ENCODE assay signal across 8 cellular contexts in the genomic region with DNA sequence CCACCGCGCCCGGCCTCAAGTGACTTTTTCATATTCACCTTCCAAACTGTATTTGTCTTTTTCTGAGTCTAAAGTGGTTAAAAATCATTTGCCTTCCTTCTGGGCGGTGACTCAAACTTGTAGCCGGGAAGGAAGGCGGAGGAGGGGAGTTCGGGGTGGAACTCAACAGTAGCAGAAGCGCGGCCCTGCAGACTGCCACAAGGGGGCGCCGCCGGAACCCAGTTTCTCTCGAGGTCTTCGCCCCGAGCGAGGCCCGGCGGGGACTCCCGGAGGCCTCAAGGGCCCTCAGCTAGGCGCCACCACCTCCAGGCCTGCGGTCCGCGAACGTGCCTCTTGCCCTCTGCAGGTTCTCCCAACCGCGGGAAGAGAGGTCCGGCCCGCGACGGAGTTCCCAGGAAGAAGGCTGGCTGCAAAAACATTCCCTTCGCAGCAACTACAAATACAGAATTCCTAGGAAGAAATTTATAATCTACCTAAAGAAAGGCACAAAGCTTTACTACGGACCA. TPM values are rescaled to one million over a fixed set of nuclear protein-coding genes. Genes with fewer than 3 reads are reported as not detected.
DNase-seq lines count a peak whose midpoint lies in the region; ATAC-seq, FAIRE-seq and TF ChIP-seq lines count a peak whose summit lies in the region.

No MANE protein-coding gene starts in this region.

- TF ChIP-seq CTCF in A549 (IDR thresholded peaks at IDR 0.05): peak; percentile 87
- TF ChIP-seq CTCF in activated CD8-positive, alpha-beta T cell treated with anti-CD3 and anti-CD28 coated beads for 36 hours (IDR thresholded peaks at IDR 0.05): peak; percentile 96

- FAIRE-seq in A549 (lab: Jason Lieb, UNC): no peak

- peak; percentile 49 to 65 for TF ChIP-seq RAD21 in A549 (conservative IDR thresholded peaks at IDR 0.05 in 1 of 2, IDR thresholded peaks at IDR 0.05 in 1 of 2)

- DNase-seq in A549 (ENCODE audit: low read depth in 1 of 2, low spot score in 1 of 2): peak; percentile 76 to 83
- DNase-seq in NCI-H748 treated with DMSO at 0.1 percent for 48 hours (lab: John Stamatoyannopoulos, UW): peak; percentile 18
- DNase-seq in activated CD8-positive, alpha-beta T cell treated with anti-CD3 and anti-CD28 coated beads for 36 hours: peak; percentile 97
- peak; percentile 80 for DNase-seq in effector CD8-positive, alpha-beta T cell (lab: John Stamatoyannopoulos, UW)
- DNase-seq in mesenteric fat pad (ENCODE audit: low spot score): peak; percentile 95
- DNase-seq in stimulated activated CD8-positive, alpha-beta memory T cell treated with anti-CD3 and anti-CD28 coated beads, Interleukin-15, amount 100 ng/mL, for 4 hours (ENCODE audit: low read depth in 2 of 2): peak; percentile 77 to 82

- WGBS in A549 (ENCODE audit: missing lambda C conversion rate): 7% methylated on average over 32 of the region's 32 CpGs

- peak overlapping the region in 1 of 2 experiments; percentile 48; a peak in 1 of 6 replicates for H3K27ac ChIP-seq in A549

- peak; percentile 94 to 96 for ATAC-seq in A549
- peak; percentile 56 for ATAC-seq in GM18499 (IDR thresholded peaks at IDR 0.05; ENCODE audit: insufficient read depth, unreplicated experiment)
- ATAC-seq in HG02938 (IDR thresholded peaks at IDR 0.05; ENCODE audit: unreplicated experiment): peak; percentile 58
- ATAC-seq in activated CD8-positive, alpha-beta T cell treated with anti-CD3 and anti-CD28 coated beads for 36 hours: peak; percentile 97

- intact Hi-C loops in activated CD8-positive, alpha-beta T cell treated with anti-CD3 and anti-CD28 coated beads for 36 hours (cut with micrococcal nuclease): loop anchor here (5.0 kb wide), 1 partner anchor 139 kb away; no protein-coding TSS in a partner anchor

- H3K4me2 ChIP-seq in A549: peak overlapping the region; percentile 67

- POLR2A ChIA-PET in A549 (lab: Yijun Ruan, JAX): no interaction called here
- POLR2A ChIA-PET in activated CD8-positive, alpha-beta T cell treated with anti-CD3 and anti-CD28 coated beads for 36 hours (lab: Charles Lee): interaction anchor here (1.4 kb wide), 1 partner anchor 15 kb away, joined by 3 read pairs; no protein-coding TSS in a partner anchor

- peaks cover 5% of the 10 kb centered on the region; the same call in 1 of the 3 replicates for H3K9me3 ChIP-seq in A549

- CTCF ChIA-PET in A549 (lab: Yijun Ruan, JAX): interaction anchor here (0.6 to 4.5 kb wide), 29 partner anchors 8 to 160 kb away, joined by 3 to 30 read pairs (median 5); a partner anchor contains a TSS
- CTCF ChIA-PET in activated CD8-positive, alpha-beta T cell treated with anti-CD3 and anti-CD28 coated beads for 36 hours (lab: Charles Lee): interaction anchor here (0.6 to 5.3 kb wide), 44 partner anchors 8 to 222 kb away, joined by 3 to 49 read pairs (median 6); a partner anchor contains a TSS

- H3K4me1 ChIP-seq in A549: no peaks in the 10 kb centered on the region; the same call in 2 of the 3 replicates

- peaks cover 21% of the 10 kb centered on the region for H3K27me3 Mint-ChIP-seq in activated CD8-positive, alpha-beta T cell treated with anti-CD3 and anti-CD28 coated beads for 36 hours

- no peak overlapping the region for H3K4me3 Mint-ChIP-seq in activated CD8-positive, alpha-beta T cell treated with anti-CD3 and anti-CD28 coated beads for 36 hours

- peaks cover 10% of the 10 kb centered on the region for H3K4me1 Mint-ChIP-seq in activated CD8-positive, alpha-beta T cell treated with anti-CD3 and anti-CD28 coated beads for 36 hours (ENCODE audit: low read depth)

- no peak overlapping the region for H3K27ac Mint-ChIP-seq in activated CD8-positive, alpha-beta T cell treated with anti-CD3 and anti-CD28 coated beads for 36 hours

- TF ChIP-seq POLR2A in A549 (IDR thresholded peaks at IDR 0.05; ENCODE audit: low read length): no peak

- TF ChIP-seq EP300 in A549 (IDR thresholded peaks at IDR 0.05): no peak

- no peaks in the 10 kb centered on the region for H3K9me3 Mint-ChIP-seq in activated CD8-positive, alpha-beta T cell treated with anti-CD3 and anti-CD28 coated beads for 36 hours

- H3K4me3 ChIP-seq in A549: no peak overlapping the region

- H3K36me3 Mint-ChIP-seq in activated CD8-positive, alpha-beta T cell treated with anti-CD3 and anti-CD28 coated beads for 36 hours (ENCODE audit: low read depth): no peaks in the 10 kb centered on the region

TF ChIP-seq in A549, 52 proteins besides CTCF, POLR2A, EP300 and RAD21:
- TF ChIP-seq, protein P1, sequence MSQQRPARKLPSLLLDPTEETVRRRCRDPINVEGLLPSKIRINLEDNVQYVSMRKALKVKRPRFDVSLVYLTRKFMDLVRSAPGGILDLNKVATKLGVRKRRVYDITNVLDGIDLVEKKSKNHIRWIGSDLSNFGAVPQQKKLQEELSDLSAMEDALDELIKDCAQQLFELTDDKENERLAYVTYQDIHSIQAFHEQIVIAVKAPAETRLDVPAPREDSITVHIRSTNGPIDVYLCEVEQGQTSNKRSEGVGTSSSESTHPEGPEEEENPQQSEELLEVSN (IDR thresholded peaks at IDR 0.05; ENCODE audit: borderline replicate concordance, low read depth): peak; percentile 50; the same call in 1 of the 2 replicates
- TF ChIP-seq, protein P2, sequence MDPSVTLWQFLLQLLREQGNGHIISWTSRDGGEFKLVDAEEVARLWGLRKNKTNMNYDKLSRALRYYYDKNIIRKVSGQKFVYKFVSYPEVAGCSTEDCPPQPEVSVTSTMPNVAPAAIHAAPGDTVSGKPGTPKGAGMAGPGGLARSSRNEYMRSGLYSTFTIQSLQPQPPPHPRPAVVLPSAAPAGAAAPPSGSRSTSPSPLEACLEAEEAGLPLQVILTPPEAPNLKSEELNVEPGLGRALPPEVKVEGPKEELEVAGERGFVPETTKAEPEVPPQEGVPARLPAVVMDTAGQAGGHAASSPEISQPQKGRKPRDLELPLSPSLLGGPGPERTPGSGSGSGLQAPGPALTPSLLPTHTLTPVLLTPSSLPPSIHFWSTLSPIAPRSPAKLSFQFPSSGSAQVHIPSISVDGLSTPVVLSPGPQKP (IDR thresholded peaks at IDR 0.05; ENCODE audit: low read depth, low read length): no peak
- TF ChIP-seq, protein P3, sequence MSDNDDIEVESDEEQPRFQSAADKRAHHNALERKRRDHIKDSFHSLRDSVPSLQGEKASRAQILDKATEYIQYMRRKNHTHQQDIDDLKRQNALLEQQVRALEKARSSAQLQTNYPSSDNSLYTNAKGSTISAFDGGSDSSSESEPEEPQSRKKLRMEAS (IDR thresholded peaks at IDR 0.05): peak; percentile 61; the same call in 1 of the 2 replicates
- peak; percentile 76 for TF ChIP-seq SMC3 (IDR thresholded peaks at IDR 0.05)

RNA-seq across cellular contexts. Expression of a gene that starts 16.8 kb away (rescaled TPM):
- polyA plus RNA-seq in A549 (2011; rRNA removed) (88.1 and 123 TPM in 2 replicates), A549 (2017; fragmentation: RNase III; extraction: RNeasy Plus Mini Kit Qiagen cat#74134 plus additional on column Dnase treatment) (63.3 to 105 TPM (median 84.0 TPM) in 3 replicates)
- 86.8 and 109 TPM in 2 replicates for polyA plus RNA-seq in A549 (2012; cell fraction: cytosol; rRNA removed)
- 138 and 145 TPM in 2 replicates for polyA plus RNA-seq in A549 (2012; cell fraction: nucleus; rRNA removed)
- polyA minus RNA-seq in A549 (2011; rRNA and poly(A)+ RNA removed): 120 and 150 TPM in 2 replicates
- total RNA-seq in activated CD8-positive, alpha-beta T cell treated with anti-CD3 and anti-CD28 coated beads for 36 hours: 10 to 100 TPM; 43.2 to 43.4 TPM
- total RNA-seq in mesenteric fat pad: 27.1 TPM

Comparison
In these comparisons a context has a peak if more than half of its experiments do, and no peak if none do; other contexts are left out.
1. DNase-seq: peak in every context shown above with its lines; median percentile 97 in activated CD8-positive, alpha-beta T cell treated with anti-CD3 and anti-CD28 coated beads for 36 hours; 95 in mesenteric fat pad; 80 in effector CD8-positive, alpha-beta T cell; 80 in A549; 80 in stimulated activated CD8-positive, alpha-beta memory T cell treated with anti-CD3 and anti-CD28 coated beads, Interleukin-15, amount 100 ng/mL, for 4 hours; 18 in NCI-H748 treated with DMSO at 0.1 percent for 48 hours.